In genomic region chr16:84640145-84640544, GRCh38 we compare ENCODE assay signal across 20 cellular contexts. TPM values are rescaled to one million over a fixed set of nuclear protein-coding genes. Genes with fewer than 3 reads are reported as not detected.
DNase-seq lines count a peak whose midpoint lies in the region; ATAC-seq, FAIRE-seq and TF ChIP-seq lines count a peak whose summit lies in the region.
"Had no signal": no experiment of that assay in that cellular context is flagged by ENCODE, and none has a peak within 500 bp of the region (broad histone marks: within the 10 kb centered on the region; RNA-seq: fewer than 3 reads in every experiment).

No MANE protein-coding gene starts in this region.

- no peak overlapping the region for H2AFZ ChIP-seq in astrocyte (ENCODE audit: low read depth, low read length)

- peak overlapping the region; percentile 74 to 97 (median 85) for H3K4me2 ChIP-seq in BLaER1 treated with 17β-estradiol and CSF1 and Interleukin-3, amounts not matched to agents 10 nM and 100 nM
- H3K4me2 ChIP-seq in astrocyte (ENCODE audit: low read length), result no peak overlapping the region

- H3K9me3 Mint-ChIP-seq in CD8-positive, alpha-beta T cell, result no peaks in the 10 kb centered on the region
- H3K9me3 Mint-ChIP-seq in astrocyte (ENCODE audit: unreplicated experiment) (peaks cover 2% of the 10 kb centered on the region), Caco-2 (ENCODE audit: unreplicated experiment) (no peaks in the 10 kb centered on the region)

- TF ChIP-seq CTCF in CD8-positive, alpha-beta T cell (IDR thresholded peaks at IDR 0.05), result no peak
- TF ChIP-seq CTCF in astrocyte (IDR thresholded peaks at IDR 0.05; ENCODE audit: insufficient read depth, low read depth, low read length) (no peak), neutrophil (IDR thresholded peaks at IDR 0.05) (no peak), Caco-2 (IDR thresholded peaks at IDR 0.05; ENCODE audit: insufficient read depth in 1 of 2, low read depth in 1 of 2, low read length in 1 of 2, severe bottlenecking in 1 of 2, unreplicated experiment in 1 of 2) (no peak)

- CTCF ChIA-PET in CD8-positive, alpha-beta T cell (lab: Charles Lee), result interaction anchor here (2.8 kb wide), 1 partner anchor 86 kb away, joined by 8 read pairs; no protein-coding TSS in a partner anchor
- CTCF ChIA-PET in Caco-2 (lab: Charles Lee), result no interaction called here

- FAIRE-seq in astrocyte (lab: Jason Lieb, UNC), result no peak
- FAIRE-seq: frontal cortex, G401.6, keratinocyte had no signal

- POLR2A ChIA-PET in CD8-positive, alpha-beta T cell (lab: Charles Lee), result no interaction called here
- POLR2A ChIA-PET in Caco-2 (lab: Charles Lee), result no interaction called here

- intact Hi-C loops in CD8-positive, alpha-beta T cell (cut with DNase I, micrococcal nuclease), result no loop called here
- intact Hi-C loops in Caco-2 (cut with micrococcal nuclease; ENCODE audit: unreplicated experiment), result no loop called here

- H3K4me3 Mint-ChIP-seq in CD8-positive, alpha-beta T cell, result peak overlapping the region; percentile 5
- H3K4me3 Mint-ChIP-seq in astrocyte (ENCODE audit: unreplicated experiment) (no peak overlapping the region), Caco-2 (ENCODE audit: unreplicated experiment) (no peak overlapping the region)
- H3K4me3 Mint-ChIP-seq: activated naive CD4-positive, alpha-beta T cell treated with anti-CD3 and anti-CD28 coated beads for 36 hours had no signal

- H3K9me3 ChIP-seq in BLaER1 treated with 17β-estradiol and CSF1 and Interleukin-3, amounts not matched to agents 10 nM and 100 nM (replicated peaks in 1 of 11), result 0 out of 22 replicates have a peak, but pooled peaks cover 0 to 7% (median 0%) of the 10 kb centered on the region in 11 experiments
- H3K9me3 ChIP-seq in CD8-positive, alpha-beta T cell (ENCODE audit: low read length), result no peaks in the 10 kb centered on the region
- H3K9me3 ChIP-seq in astrocyte (ENCODE audit: insufficient read depth, low read depth, low read length) (no peaks in the 10 kb centered on the region), neutrophil (no peaks in the 10 kb centered on the region), Caco-2 (no peaks in the 10 kb centered on the region)
- H3K9me3 ChIP-seq: sigmoid colon had no signal

- H4K20me1 ChIP-seq in BLaER1 treated with 17β-estradiol and CSF1 and Interleukin-3, amounts not matched to agents 10 nM and 100 nM, result no peaks in the 10 kb centered on the region
- H4K20me1 ChIP-seq in astrocyte (ENCODE audit: insufficient read depth, low read length), result no peaks in the 10 kb centered on the region

- BruUV-seq in Caco-2 (replicated peaks; lab: Mats Ljungman, UMichigan), result no TSS peak

- H3K36me3 ChIP-seq in BLaER1 treated with 17β-estradiol and CSF1 and Interleukin-3, amounts not matched to agents 10 nM and 100 nM, result no peaks in the 10 kb centered on the region
- no peaks in the 10 kb centered on the region for H3K36me3 ChIP-seq in CD8-positive, alpha-beta T cell (ENCODE audit: insufficient read depth, low read length)
- H3K36me3 ChIP-seq in astrocyte (ENCODE audit: insufficient read depth, low read length) (no peaks in the 10 kb centered on the region), neutrophil (no peaks in the 10 kb centered on the region), Caco-2 (ENCODE audit: control insufficient read depth, insufficient read depth, low read length) (no peaks in the 10 kb centered on the region)
- H3K36me3 ChIP-seq: sigmoid colon had no signal

- DNase-seq in CD8-positive, alpha-beta T cell, result no peak
- no peak for DNase-seq in astrocyte (ENCODE audit: low read depth)
- no peak for DNase-seq in mucosa of gallbladder (ENCODE audit: low spot score)
- no peak for DNase-seq in Caco-2
- DNase-seq: activated CD4-positive, alpha-beta T cell treated with anti-CD3 and anti-CD28 coated beads, Interleukin-2, amount 50 U/mL, for 48 hours; activated naive CD4-positive, alpha-beta T cell treated with anti-CD3 and anti-CD28 coated beads for 36 hours; aorta; cerebellar nuclear complex; GOT3; KG1; NCI-H1092; NCI-H1930; SHP77; sigmoid colon had no signal

- H3K79me2 ChIP-seq in astrocyte (ENCODE audit: insufficient read depth, low read length), result no peaks in the 10 kb centered on the region

- ATAC-seq in CD8-positive, alpha-beta T cell, result no peak
- no peak for ATAC-seq in GM19463 (IDR thresholded peaks at IDR 0.05; ENCODE audit: unreplicated experiment)

- peak overlapping the region in 9 of 11 experiments; percentile 43 to 72 (median 60); a peak in 14 of 22 replicates for H3K9ac ChIP-seq in BLaER1 treated with 17β-estradiol and CSF1 and Interleukin-3, amounts not matched to agents 10 nM and 100 nM
- no peak overlapping the region for H3K9ac ChIP-seq in astrocyte (ENCODE audit: low read length)

- H3K27ac ChIP-seq in BLaER1 treated with 17β-estradiol and CSF1 and Interleukin-3, amounts not matched to agents 10 nM and 100 nM, result peak overlapping the region; percentile 74 to 86 (median 80); a peak in 21 of 22 replicates
- no peak overlapping the region for H3K27ac ChIP-seq in CD8-positive, alpha-beta T cell (ENCODE audit: low read depth, low read length)
- H3K27ac ChIP-seq in astrocyte (ENCODE audit: low read depth, low read length) (no peak overlapping the region), neutrophil (peak overlapping the region; percentile 79)

- H3K27me3 Mint-ChIP-seq in CD8-positive, alpha-beta T cell (ENCODE audit: low read depth), result no peaks in the 10 kb centered on the region
- H3K27me3 Mint-ChIP-seq in astrocyte (ENCODE audit: low read depth, unreplicated experiment) (peaks cover 10% of the 10 kb centered on the region), Caco-2 (ENCODE audit: insufficient read depth, unreplicated experiment) (peaks cover 3% of the 10 kb centered on the region)

- no peaks in the 10 kb centered on the region for H3K36me3 Mint-ChIP-seq in CD8-positive, alpha-beta T cell
- H3K36me3 Mint-ChIP-seq in astrocyte (ENCODE audit: low read depth, unreplicated experiment) (no peaks in the 10 kb centered on the region), Caco-2 (ENCODE audit: insufficient read depth, unreplicated experiment) (no peaks in the 10 kb centered on the region)

- peaks cover 27% of the 10 kb centered on the region for H3K4me1 Mint-ChIP-seq in CD8-positive, alpha-beta T cell (ENCODE audit: low read depth)
- H3K4me1 Mint-ChIP-seq in astrocyte (ENCODE audit: low read depth, unreplicated experiment) (peaks cover 23% of the 10 kb centered on the region), Caco-2 (ENCODE audit: low read depth, unreplicated experiment) (no peaks in the 10 kb centered on the region)

- H3K4me1 ChIP-seq in BLaER1 treated with 17β-estradiol and CSF1 and Interleukin-3, amounts not matched to agents 10 nM and 100 nM, result peaks cover 74 to 84% (median 80%) of the 10 kb centered on the region in 10 experiments
- H3K4me1 ChIP-seq in CD8-positive, alpha-beta T cell (ENCODE audit: insufficient read depth, low read length), result peaks cover 33% of the 10 kb centered on the region
- peaks cover 21% of the 10 kb centered on the region for H3K4me1 ChIP-seq in astrocyte (ENCODE audit: insufficient read depth, low read length)
- H3K4me1 ChIP-seq in neutrophil (ENCODE audit: control insufficient read depth in 1 of 2, insufficient read depth in 1 of 2, low read depth in 1 of 2, low read length in 1 of 2), result peaks cover 51 to 54% of the 10 kb centered on the region in 2 experiments
- H3K4me1 ChIP-seq in Caco-2, result no peaks in the 10 kb centered on the region

- no peaks in the 10 kb centered on the region for H3K27me3 ChIP-seq in BLaER1 treated with 17β-estradiol and CSF1 and Interleukin-3, amounts not matched to agents 10 nM and 100 nM
- H3K27me3 ChIP-seq in CD8-positive, alpha-beta T cell (ENCODE audit: insufficient read depth, low read length), result no peaks in the 10 kb centered on the region
- H3K27me3 ChIP-seq in astrocyte (ENCODE audit: insufficient read depth, low read length) (no peaks in the 10 kb centered on the region), neutrophil (no peaks in the 10 kb centered on the region), Caco-2 (replicated peaks; ENCODE audit: control insufficient read depth, insufficient read depth, low read length) (no peaks in the 10 kb centered on the region)
- H3K27me3 ChIP-seq: sigmoid colon had no signal

- no peak overlapping the region for H3K27ac Mint-ChIP-seq in CD8-positive, alpha-beta T cell
- H3K27ac Mint-ChIP-seq in astrocyte (ENCODE audit: unreplicated experiment) (peak overlapping the region; percentile 53), Caco-2 (ENCODE audit: unreplicated experiment) (no peak overlapping the region)
- H3K27ac Mint-ChIP-seq: activated naive CD4-positive, alpha-beta T cell treated with anti-CD3 and anti-CD28 coated beads for 36 hours had no signal

- 0 out of 20 replicates have a peak overlapping the region, but pooled peaks of 1 of the 10 experiments have one; percentile 12 for H3K4me3 ChIP-seq in BLaER1 treated with 17β-estradiol and CSF1 and Interleukin-3, amounts not matched to agents 10 nM and 100 nM
- H3K4me3 ChIP-seq in CD8-positive, alpha-beta T cell (ENCODE audit: low read depth, low read length), result no peak overlapping the region
- H3K4me3 ChIP-seq in astrocyte (ENCODE audit: insufficient read depth, low read depth, low read length) (no peak overlapping the region), neutrophil (ENCODE audit: low read depth in 1 of 2, low read length in 1 of 2) (no peak overlapping the region), Caco-2 (ENCODE audit: low read depth, low read length) (no peak overlapping the region)
- H3K4me3 ChIP-seq: sigmoid colon had no signal

RNA-seq across cellular contexts. Expression of gene KLHL36, which starts 8.2 kb away (rescaled TPM):
- 10 to 100 TPM; 50.8 to 56.5 TPM for total RNA-seq in CD8-positive, alpha-beta T cell
- total RNA-seq in astrocyte (46.3 and 49.0 TPM in 2 replicates), mucosa of gallbladder (76.2 TPM), Caco-2 (2022) (67.6 and 70.2 TPM in 2 replicates)

RNA-seq across cellular contexts. Expression of gene COTL1, which starts 22.3 kb away (rescaled TPM):
- 100 to 1,000 TPM; 194 to 199 TPM for total RNA-seq in CD8-positive, alpha-beta T cell
- 300 and 359 TPM in 2 replicates for total RNA-seq in astrocyte
- total RNA-seq in mucosa of gallbladder, result 129 TPM
- total RNA-seq in Caco-2 (2022), result 434 and 461 TPM in 2 replicates

RNA-seq across cellular contexts. Expression of gene USP10, which starts 59.7 kb away (rescaled TPM):
- total RNA-seq in CD8-positive, alpha-beta T cell, result 100 to 1,000 TPM; 104 to 107 TPM
- total RNA-seq in astrocyte (105 and 107 TPM in 2 replicates), mucosa of gallbladder (60.8 TPM), Caco-2 (2022) (144 and 147 TPM in 2 replicates)

Comparison
In these comparisons a context has a peak if more than half of its experiments do, and no peak if none do; other contexts are left out.
1. H3K27ac ChIP-seq: peak in BLaER1 treated with 17β-estradiol and CSF1 and Interleukin-3, amounts not matched to agents 10 nM and 100 nM (11 of 11) and neutrophil (single experiment); none in CD8-positive, alpha-beta T cell (single experiment) and astrocyte (single experiment).